2 cellular contexts compared by ENCODE assay signal in the genomic region with DNA sequence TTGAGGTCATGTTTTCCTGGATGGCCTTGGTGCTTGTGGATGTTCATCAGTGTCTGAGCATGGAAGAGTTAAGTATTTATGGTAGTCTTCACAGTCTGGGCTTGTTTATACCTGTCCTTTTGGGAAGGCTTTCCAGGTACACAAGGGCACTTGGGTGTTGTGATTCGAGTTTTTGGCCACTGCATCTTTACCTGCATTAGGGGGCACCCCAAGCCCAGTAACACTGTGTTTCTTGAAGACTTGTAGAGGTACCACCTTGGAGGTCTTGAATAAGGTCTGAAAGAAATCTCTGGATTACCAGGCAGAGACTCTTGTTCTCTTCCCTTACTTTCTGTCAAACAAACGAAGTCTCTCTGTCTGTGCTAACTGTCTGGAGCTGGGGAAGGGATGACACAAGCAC.
A peak's percentile ranks its signal among the peaks of the same experiment; 100 is the strongest.
TF ChIP-seq lines count a peak whose summit lies in the region.

No MANE protein-coding gene starts in this region.

TF ChIP-seq in GM23338, 12 proteins besides CTCF, POLR2A, EP300 and RAD21:
- TF ChIP-seq, protein P1, sequence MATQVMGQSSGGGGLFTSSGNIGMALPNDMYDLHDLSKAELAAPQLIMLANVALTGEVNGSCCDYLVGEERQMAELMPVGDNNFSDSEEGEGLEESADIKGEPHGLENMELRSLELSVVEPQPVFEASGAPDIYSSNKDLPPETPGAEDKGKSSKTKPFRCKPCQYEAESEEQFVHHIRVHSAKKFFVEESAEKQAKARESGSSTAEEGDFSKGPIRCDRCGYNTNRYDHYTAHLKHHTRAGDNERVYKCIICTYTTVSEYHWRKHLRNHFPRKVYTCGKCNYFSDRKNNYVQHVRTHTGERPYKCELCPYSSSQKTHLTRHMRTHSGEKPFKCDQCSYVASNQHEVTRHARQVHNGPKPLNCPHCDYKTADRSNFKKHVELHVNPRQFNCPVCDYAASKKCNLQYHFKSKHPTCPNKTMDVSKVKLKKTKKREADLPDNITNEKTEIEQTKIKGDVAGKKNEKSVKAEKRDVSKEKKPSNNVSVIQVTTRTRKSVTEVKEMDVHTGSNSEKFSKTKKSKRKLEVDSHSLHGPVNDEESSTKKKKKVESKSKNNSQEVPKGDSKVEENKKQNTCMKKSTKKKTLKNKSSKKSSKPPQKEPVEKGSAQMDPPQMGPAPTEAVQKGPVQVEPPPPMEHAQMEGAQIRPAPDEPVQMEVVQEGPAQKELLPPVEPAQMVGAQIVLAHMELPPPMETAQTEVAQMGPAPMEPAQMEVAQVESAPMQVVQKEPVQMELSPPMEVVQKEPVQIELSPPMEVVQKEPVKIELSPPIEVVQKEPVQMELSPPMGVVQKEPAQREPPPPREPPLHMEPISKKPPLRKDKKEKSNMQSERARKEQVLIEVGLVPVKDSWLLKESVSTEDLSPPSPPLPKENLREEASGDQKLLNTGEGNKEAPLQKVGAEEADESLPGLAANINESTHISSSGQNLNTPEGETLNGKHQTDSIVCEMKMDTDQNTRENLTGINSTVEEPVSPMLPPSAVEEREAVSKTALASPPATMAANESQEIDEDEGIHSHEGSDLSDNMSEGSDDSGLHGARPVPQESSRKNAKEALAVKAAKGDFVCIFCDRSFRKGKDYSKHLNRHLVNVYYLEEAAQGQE (IDR thresholded peaks at IDR 0.05; ENCODE audit: unreplicated experiment): no peak
- TF ChIP-seq, protein P2, sequence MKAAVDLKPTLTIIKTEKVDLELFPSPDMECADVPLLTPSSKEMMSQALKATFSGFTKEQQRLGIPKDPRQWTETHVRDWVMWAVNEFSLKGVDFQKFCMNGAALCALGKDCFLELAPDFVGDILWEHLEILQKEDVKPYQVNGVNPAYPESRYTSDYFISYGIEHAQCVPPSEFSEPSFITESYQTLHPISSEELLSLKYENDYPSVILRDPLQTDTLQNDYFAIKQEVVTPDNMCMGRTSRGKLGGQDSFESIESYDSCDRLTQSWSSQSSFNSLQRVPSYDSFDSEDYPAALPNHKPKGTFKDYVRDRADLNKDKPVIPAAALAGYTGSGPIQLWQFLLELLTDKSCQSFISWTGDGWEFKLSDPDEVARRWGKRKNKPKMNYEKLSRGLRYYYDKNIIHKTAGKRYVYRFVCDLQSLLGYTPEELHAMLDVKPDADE (IDR thresholded peaks at IDR 0.05): no peak
- TF ChIP-seq, protein P3, sequence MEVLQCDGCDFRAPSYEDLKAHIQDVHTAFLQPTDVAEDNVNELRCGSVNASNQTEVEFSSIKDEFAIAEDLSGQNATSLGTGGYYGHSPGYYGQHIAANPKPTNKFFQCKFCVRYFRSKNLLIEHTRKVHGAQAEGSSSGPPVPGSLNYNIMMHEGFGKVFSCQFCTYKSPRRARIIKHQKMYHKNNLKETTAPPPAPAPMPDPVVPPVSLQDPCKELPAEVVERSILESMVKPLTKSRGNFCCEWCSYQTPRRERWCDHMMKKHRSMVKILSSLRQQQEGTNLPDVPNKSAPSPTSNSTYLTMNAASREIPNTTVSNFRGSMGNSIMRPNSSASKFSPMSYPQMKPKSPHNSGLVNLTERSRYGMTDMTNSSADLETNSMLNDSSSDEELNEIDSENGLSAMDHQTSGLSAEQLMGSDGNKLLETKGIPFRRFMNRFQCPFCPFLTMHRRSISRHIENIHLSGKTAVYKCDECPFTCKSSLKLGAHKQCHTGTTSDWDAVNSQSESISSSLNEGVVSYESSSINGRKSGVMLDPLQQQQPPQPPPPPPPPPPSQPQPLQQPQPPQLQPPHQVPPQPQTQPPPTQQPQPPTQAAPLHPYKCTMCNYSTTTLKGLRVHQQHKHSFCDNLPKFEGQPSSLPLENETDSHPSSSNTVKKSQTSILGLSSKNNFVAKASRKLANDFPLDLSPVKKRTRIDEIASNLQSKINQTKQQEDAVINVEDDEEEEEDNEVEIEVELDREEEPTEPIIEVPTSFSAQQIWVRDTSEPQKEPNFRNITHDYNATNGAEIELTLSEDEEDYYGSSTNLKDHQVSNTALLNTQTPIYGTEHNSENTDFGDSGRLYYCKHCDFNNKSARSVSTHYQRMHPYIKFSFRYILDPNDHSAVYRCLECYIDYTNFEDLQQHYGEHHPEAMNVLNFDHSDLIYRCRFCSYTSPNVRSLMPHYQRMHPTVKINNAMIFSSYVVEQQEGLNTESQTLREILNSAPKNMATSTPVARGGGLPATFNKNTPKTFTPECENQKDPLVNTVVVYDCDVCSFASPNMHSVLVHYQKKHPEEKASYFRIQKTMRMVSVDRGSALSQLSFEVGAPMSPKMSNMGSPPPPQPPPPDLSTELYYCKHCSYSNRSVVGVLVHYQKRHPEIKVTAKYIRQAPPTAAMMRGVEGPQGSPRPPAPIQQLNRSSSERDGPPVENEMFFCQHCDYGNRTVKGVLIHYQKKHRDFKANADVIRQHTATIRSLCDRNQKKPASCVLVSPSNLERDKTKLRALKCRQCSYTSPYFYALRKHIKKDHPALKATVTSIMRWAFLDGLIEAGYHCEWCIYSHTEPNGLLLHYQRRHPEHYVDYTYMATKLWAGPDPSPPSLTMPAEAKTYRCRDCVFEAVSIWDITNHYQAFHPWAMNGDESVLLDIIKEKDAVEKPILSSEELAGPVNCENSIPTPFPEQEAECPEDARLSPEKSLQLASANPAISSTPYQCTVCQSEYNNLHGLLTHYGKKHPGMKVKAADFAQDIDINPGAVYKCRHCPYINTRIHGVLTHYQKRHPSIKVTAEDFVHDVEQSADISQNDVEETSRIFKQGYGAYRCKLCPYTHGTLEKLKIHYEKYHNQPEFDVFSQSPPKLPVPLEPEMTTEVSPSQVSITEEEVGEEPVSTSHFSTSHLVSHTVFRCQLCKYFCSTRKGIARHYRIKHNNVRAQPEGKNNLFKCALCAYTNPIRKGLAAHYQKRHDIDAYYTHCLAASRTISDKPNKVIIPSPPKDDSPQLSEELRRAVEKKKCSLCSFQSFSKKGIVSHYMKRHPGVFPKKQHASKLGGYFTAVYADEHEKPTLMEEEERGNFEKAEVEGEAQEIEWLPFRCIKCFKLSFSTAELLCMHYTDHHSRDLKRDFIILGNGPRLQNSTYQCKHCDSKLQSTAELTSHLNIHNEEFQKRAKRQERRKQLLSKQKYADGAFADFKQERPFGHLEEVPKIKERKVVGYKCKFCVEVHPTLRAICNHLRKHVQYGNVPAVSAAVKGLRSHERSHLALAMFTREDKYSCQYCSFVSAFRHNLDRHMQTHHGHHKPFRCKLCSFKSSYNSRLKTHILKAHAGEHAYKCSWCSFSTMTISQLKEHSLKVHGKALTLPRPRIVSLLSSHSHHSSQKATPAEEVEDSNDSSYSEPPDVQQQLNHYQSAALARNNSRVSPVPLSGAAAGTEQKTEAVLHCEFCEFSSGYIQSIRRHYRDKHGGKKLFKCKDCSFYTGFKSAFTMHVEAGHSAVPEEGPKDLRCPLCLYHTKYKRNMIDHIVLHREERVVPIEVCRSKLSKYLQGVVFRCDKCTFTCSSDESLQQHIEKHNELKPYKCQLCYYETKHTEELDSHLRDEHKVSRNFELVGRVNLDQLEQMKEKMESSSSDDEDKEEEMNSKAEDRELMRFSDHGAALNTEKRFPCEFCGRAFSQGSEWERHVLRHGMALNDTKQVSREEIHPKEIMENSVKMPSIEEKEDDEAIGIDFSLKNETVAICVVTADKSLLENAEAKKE (CRISPR knock-in tag; IDR thresholded peaks at IDR 0.05): 0 out of 2 replicates have a peak, but pooled peaks have one; percentile 13

TF ChIP-seq in H1, 55 proteins besides CTCF, POLR2A, EP300 and RAD21:
- TF ChIP-seq HDAC6 (IDR thresholded peaks at IDR 0.05; ENCODE audit: low read depth, low read length): no peak
- TF ChIP-seq, protein P4, sequence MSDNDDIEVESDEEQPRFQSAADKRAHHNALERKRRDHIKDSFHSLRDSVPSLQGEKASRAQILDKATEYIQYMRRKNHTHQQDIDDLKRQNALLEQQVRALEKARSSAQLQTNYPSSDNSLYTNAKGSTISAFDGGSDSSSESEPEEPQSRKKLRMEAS (IDR thresholded peaks at IDR 0.05): no peak
- no peak for TF ChIP-seq EGR1 (IDR thresholded peaks at IDR 0.05; ENCODE audit: borderline replicate concordance, low read depth, low read length)
- TF ChIP-seq, protein P5, sequence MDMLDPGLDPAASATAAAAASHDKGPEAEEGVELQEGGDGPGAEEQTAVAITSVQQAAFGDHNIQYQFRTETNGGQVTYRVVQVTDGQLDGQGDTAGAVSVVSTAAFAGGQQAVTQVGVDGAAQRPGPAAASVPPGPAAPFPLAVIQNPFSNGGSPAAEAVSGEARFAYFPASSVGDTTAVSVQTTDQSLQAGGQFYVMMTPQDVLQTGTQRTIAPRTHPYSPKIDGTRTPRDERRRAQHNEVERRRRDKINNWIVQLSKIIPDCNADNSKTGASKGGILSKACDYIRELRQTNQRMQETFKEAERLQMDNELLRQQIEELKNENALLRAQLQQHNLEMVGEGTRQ (IDR thresholded peaks at IDR 0.05; ENCODE audit: low read length): no peak
- no peak for TF ChIP-seq CTBP2 (IDR thresholded peaks at IDR 0.05; ENCODE audit: borderline replicate concordance, insufficient read depth, insufficient read length, low read length)
- TF ChIP-seq POLR2AphosphoS5 (IDR thresholded peaks at IDR 0.05; ENCODE audit: low read depth, low read length): no peak
- TF ChIP-seq YY1 (IDR thresholded peaks at IDR 0.05; ENCODE audit: low read depth, low read length): no peak
- TF ChIP-seq EZH2 (IDR thresholded peaks at IDR 0.05; ENCODE audit: low read depth, low read length, severe bottlenecking): no peak
- TF ChIP-seq NANOG (IDR thresholded peaks at IDR 0.05; ENCODE audit: insufficient read depth, low read depth, low read length, poor library complexity, severe bottlenecking): no peak
- TF ChIP-seq KDM4A (IDR thresholded peaks at IDR 0.05; ENCODE audit: low read depth, low read length, severe bottlenecking): no peak
- TF ChIP-seq RBBP5 (IDR thresholded peaks at IDR 0.05; ENCODE audit: borderline replicate concordance, low read depth, low read length): no peak
- TF ChIP-seq TAF1 (IDR thresholded peaks at IDR 0.05; ENCODE audit: low read depth, low read length): no peak
- TF ChIP-seq, protein P6, sequence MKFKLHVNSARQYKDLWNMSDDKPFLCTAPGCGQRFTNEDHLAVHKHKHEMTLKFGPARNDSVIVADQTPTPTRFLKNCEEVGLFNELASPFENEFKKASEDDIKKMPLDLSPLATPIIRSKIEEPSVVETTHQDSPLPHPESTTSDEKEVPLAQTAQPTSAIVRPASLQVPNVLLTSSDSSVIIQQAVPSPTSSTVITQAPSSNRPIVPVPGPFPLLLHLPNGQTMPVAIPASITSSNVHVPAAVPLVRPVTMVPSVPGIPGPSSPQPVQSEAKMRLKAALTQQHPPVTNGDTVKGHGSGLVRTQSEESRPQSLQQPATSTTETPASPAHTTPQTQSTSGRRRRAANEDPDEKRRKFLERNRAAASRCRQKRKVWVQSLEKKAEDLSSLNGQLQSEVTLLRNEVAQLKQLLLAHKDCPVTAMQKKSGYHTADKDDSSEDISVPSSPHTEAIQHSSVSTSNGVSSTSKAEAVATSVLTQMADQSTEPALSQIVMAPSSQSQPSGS (IDR thresholded peaks at IDR 0.05; ENCODE audit: low read length): no peak
- TF ChIP-seq RNF2 (IDR thresholded peaks at IDR 0.05; ENCODE audit: borderline replicate concordance, low read depth, low read length, missing control alignments, poor library complexity, severe bottlenecking): no peak
- TF ChIP-seq, protein P7, sequence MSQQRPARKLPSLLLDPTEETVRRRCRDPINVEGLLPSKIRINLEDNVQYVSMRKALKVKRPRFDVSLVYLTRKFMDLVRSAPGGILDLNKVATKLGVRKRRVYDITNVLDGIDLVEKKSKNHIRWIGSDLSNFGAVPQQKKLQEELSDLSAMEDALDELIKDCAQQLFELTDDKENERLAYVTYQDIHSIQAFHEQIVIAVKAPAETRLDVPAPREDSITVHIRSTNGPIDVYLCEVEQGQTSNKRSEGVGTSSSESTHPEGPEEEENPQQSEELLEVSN (IDR thresholded peaks at IDR 0.05): no peak
